ENCODE assay signal across 10 cellular contexts in the genomic region with DNA sequence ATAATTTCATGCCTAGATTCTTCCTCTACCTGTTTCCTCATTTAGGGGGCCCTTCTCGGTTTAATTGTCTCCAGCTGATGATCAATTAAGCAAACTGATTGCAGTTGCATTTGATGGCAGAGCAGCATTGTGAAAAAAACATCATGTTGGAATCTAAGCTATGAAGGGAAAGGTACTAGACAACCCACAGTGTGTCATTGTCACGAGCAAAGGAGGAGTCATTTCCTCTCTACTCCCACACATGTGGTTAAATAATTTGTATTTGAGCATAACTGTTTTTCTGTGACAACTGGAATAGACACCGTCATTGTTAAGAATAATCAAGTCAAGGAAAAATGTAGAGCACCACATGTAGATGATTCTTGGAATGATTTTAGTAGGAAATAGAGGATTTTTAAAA.
A peak's percentile ranks its signal among the peaks of the same experiment; 100 is the strongest.
DNase-seq lines count a peak whose midpoint lies in the region; ATAC-seq, FAIRE-seq and TF ChIP-seq lines count a peak whose summit lies in the region.
"Had no signal": no experiment of that assay in that cellular context is flagged by ENCODE, and none has a peak within 500 bp of the region (broad histone marks: within the 10 kb centered on the region; RNA-seq: fewer than 3 reads in every experiment).

No MANE protein-coding gene starts in this region.

- H3K4me3 ChIP-seq in fibroblast of villous mesenchyme (ENCODE audit: low read depth, low read length) (no peak overlapping the region), aorta (ENCODE audit: low read length in 2 of 2) (no peak overlapping the region), transverse colon (no peak overlapping the region), kidney (ENCODE audit: low read length in 2 of 2) (no peak overlapping the region)
- H3K4me3 ChIP-seq: K562 had no signal

- H3K4me1 ChIP-seq in aorta (ENCODE audit: control insufficient read depth in 1 of 2, insufficient read depth in 2 of 2, low read length in 2 of 2) (no peaks in the 10 kb centered on the region), transverse colon (no peaks in the 10 kb centered on the region), kidney (ENCODE audit: control insufficient read depth in 1 of 2, insufficient read depth in 1 of 2, low read depth in 1 of 2, low read length in 2 of 2) (peaks cover 0 to 3% of the 10 kb centered on the region in 2 donors)
- H3K4me1 ChIP-seq: foreskin keratinocyte had no signal

- in situ Hi-C loops in SK-MEL-5 (cut with HindIII; ENCODE audit: low pct_unique_long_range_greater_than_20kb, low sequenced_read_pairs), result no loop called here
- in situ Hi-C loops in transverse colon (cut with MboI; ENCODE audit: low pct_ligation_motif_present in 1 of 4, low pct_unique_long_range_greater_than_20kb in 1 of 4, low sequenced_read_pairs in 3 of 4), result no loop called here

- intact Hi-C loops in aorta (cut with DNase I) (no loop called here), transverse colon (cut with DNase I; ENCODE audit: low total_unique reads) (no loop called here), kidney (cut with DNase I) (no loop called here)

- 75 to 82% methylated on average over 3 of the region's 3 CpGs for WGBS in aorta, 2 donors
- 47 to 61% methylated on average over 3 of the region's 3 CpGs for WGBS in transverse colon (ENCODE audit: low coverage in 1 of 2), 2 donors

- peak; percentile 66 for ATAC-seq in GM18861 (IDR thresholded peaks at IDR 0.05; ENCODE audit: unreplicated experiment)
- ATAC-seq in aorta (ENCODE audit: low FRiP score), result no peak
- ATAC-seq: foreskin keratinocyte, K562 had no signal

- H3K36me3 ChIP-seq in aorta (ENCODE audit: control insufficient read depth in 1 of 2, insufficient read depth in 2 of 2, low read length in 1 of 2) (no peaks in the 10 kb centered on the region), transverse colon (no peaks in the 10 kb centered on the region), kidney (ENCODE audit: control insufficient read depth in 1 of 2, insufficient read depth in 2 of 2, low read length in 2 of 2) (no peaks in the 10 kb centered on the region)

- TF ChIP-seq CTCF in fibroblast of villous mesenchyme (IDR thresholded peaks at IDR 0.05; ENCODE audit: insufficient read depth, low read depth, low read length) (no peak), transverse colon (IDR thresholded peaks at IDR 0.05) (no peak), kidney (IDR thresholded peaks at IDR 0.05; ENCODE audit: borderline replicate concordance, extremely low read depth, insufficient read depth) (no peak)

- no peak overlapping the region for H3K27ac ChIP-seq in aorta (ENCODE audit: low read depth in 1 of 2, low read length in 2 of 2)
- no peak overlapping the region for H3K27ac ChIP-seq in transverse colon
- no peak overlapping the region for H3K27ac ChIP-seq in kidney (ENCODE audit: low read depth in 2 of 2, low read length in 2 of 2)
- H3K27ac ChIP-seq: foreskin keratinocyte had no signal

- no peak for TF ChIP-seq POLR2A in transverse colon (IDR thresholded peaks at IDR 0.05)

- no peak for TF ChIP-seq EP300 in transverse colon (IDR thresholded peaks at IDR 0.05; ENCODE audit: low read depth)

- H3K27me3 ChIP-seq in aorta (ENCODE audit: control insufficient read depth in 1 of 2, insufficient read depth in 2 of 2, low read length in 1 of 2) (no peaks in the 10 kb centered on the region), transverse colon (no peaks in the 10 kb centered on the region)
- H3K27me3 ChIP-seq: foreskin keratinocyte had no signal

- H3K9me3 ChIP-seq in aorta (ENCODE audit: control insufficient read depth, low read length) (no peaks in the 10 kb centered on the region), transverse colon (no peaks in the 10 kb centered on the region), kidney (ENCODE audit: control insufficient read depth in 1 of 2, low read length in 2 of 2) (no peaks in the 10 kb centered on the region)

- DNase-seq in AG20443 (ENCODE audit: low spot score) (peak; percentile 66), SK-MEL-5 (ENCODE audit: low read depth, low spot score) (peak; percentile 52), fibroblast of villous mesenchyme (ENCODE audit: low read depth) (peak; percentile 46), aorta (no peak), transverse colon (no peak), NCI-H510A (lab: John Stamatoyannopoulos, UW) (no peak), kidney (no peak)
- DNase-seq: foreskin keratinocyte had no signal

- H3K9ac ChIP-seq in kidney (ENCODE audit: low read length in 2 of 2), result no peak overlapping the region

- FAIRE-seq in kidney (lab: Jason Lieb, UNC), result no peak
- FAIRE-seq: K562 had no signal

Comparison
In these comparisons a context has a peak if more than half of its experiments do, and no peak if none do; other contexts are left out.
1. DNase-seq: peak in AG20443 (single experiment), SK-MEL-5 (single experiment) and fibroblast of villous mesenchyme (single experiment); none in aorta (0 of 2), transverse colon (single experiment), NCI-H510A (single experiment) and kidney (single experiment).